ENCODE assay signal across 8 cellular contexts in the genomic region with DNA sequence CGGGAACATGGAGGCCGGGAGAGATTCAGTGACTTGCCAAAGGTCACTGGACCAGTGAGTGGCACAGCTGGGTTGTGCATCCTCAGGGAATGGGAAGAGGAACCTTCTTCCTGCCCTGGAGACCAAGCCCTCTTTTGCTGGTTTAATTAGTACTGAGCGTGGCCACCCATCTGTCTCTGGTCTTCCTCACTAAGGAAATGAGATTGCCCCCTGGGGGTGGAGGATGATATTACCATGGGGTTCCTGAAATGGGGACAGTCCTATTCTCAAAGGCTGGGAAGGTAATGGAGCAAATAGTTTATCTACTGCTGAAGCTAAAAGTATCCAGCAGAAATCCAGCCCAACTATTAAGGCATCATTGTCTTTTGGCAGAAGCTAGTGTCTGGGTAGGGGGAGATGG.
DNase-seq lines count a peak whose midpoint lies in the region; ATAC-seq, FAIRE-seq and TF ChIP-seq lines count a peak whose summit lies in the region.

No MANE protein-coding gene starts in this region.

- TF ChIP-seq CTCF in 22Rv1 (IDR thresholded peaks at IDR 0.05) (peak; percentile 68), GM12874 (IDR thresholded peaks at IDR 0.05; ENCODE audit: insufficient read depth, low read depth, low read length) (peak; percentile 41; the same call in 1 of the 2 replicates), Peyer's patch (IDR thresholded peaks at IDR 0.05) (peak in 4 of 6 experiments; percentile 18 to 48 (median 44))

- no peak overlapping the region for H3K4me3 ChIP-seq in Peyer's patch

- no peaks in the 10 kb centered on the region for H3K4me1 ChIP-seq in Peyer's patch

- H3K9me3 ChIP-seq in Peyer's patch = no peaks in the 10 kb centered on the region

- FAIRE-seq in GM12892 (lab: Jason Lieb, UNC) = no peak

- no peaks in the 10 kb centered on the region for H3K36me3 ChIP-seq in Peyer's patch

- H3K27ac ChIP-seq in 22Rv1 (no peak overlapping the region), Peyer's patch (no peak overlapping the region)

- DNase-seq in Peyer's patch = peak in 1 of 3 donors; percentile 53
- peak; percentile 35 for DNase-seq in iPS DF 19.7 (ENCODE audit: low read depth, low spot score)
- DNase-seq in GM12892 (ENCODE audit: insufficient read length) = no peak
- no peak for DNase-seq in anterior cingulate cortex (lab: John Stamatoyannopoulos, UW)
- DNase-seq in LoVo (ENCODE audit: low spot score) = no peak

- H3K27me3 ChIP-seq in Peyer's patch = no peaks in the 10 kb centered on the region

- TF ChIP-seq POLR2A in Peyer's patch (IDR thresholded peaks at IDR 0.05) (no peak), GM12892 (IDR thresholded peaks at IDR 0.05; ENCODE audit: low read depth, low read length) (no peak)

- ATAC-seq in HG02623 (IDR thresholded peaks at IDR 0.05; ENCODE audit: unreplicated experiment) = no peak
